12 cellular contexts compared by ENCODE assay signal in genomic region chr5:43702815-43703214, GRCh38.
DNase-seq lines count a peak whose midpoint lies in the region; ATAC-seq and TF ChIP-seq lines count a peak whose summit lies in the region.
"Had no signal": no experiment of that assay in that cellular context is flagged by ENCODE, and none has a peak within 500 bp of the region (broad histone marks: within the 10 kb centered on the region; RNA-seq: fewer than 3 reads in every experiment).

No MANE protein-coding gene starts in this region.

- no peaks in the 10 kb centered on the region for H3K9me2 ChIP-seq in Karpas-422 (replicated peaks; ENCODE audit: insufficient read depth, low read length)

- H3K79me2 ChIP-seq in Karpas-422 (ENCODE audit: low read length) = 0 out of 2 replicates have a peak, but pooled peaks cover 3% of the 10 kb centered on the region

- H3K9me3 ChIP-seq in cardiac muscle cell (ENCODE audit: low read depth) (no peaks in the 10 kb centered on the region), subcutaneous abdominal adipose tissue (ENCODE audit: control insufficient read depth in 5 of 5, low read length in 5 of 5) (peaks cover 0 to 3% (median 0%) of the 10 kb centered on the region in 5 donors), Karpas-422 (ENCODE audit: low read length) (no peaks in the 10 kb centered on the region)

- H3K36me3 ChIP-seq in cardiac muscle cell = no peaks in the 10 kb centered on the region
- H3K36me3 ChIP-seq in subcutaneous abdominal adipose tissue (ENCODE audit: control insufficient read depth in 5 of 5, insufficient read depth in 5 of 5, low read length in 5 of 5) = peaks cover 8 to 27% (median 21%) of the 10 kb centered on the region in 5 donors
- H3K36me3 ChIP-seq in Karpas-422 (ENCODE audit: insufficient read depth, low read length) = peaks cover 34% of the 10 kb centered on the region

- intact Hi-C loops in cardiac septum (cut with DNase I) = no loop called here

- ATAC-seq in GM19397 (IDR thresholded peaks at IDR 0.05; ENCODE audit: unreplicated experiment) = no peak
- ATAC-seq: natural killer cell had no signal

- H3K4me1 ChIP-seq in cardiac muscle cell (ENCODE audit: low read depth) (peaks cover 18% of the 10 kb centered on the region), subcutaneous abdominal adipose tissue (ENCODE audit: control insufficient read depth in 5 of 5, insufficient read depth in 5 of 5, low read length in 5 of 5) (peaks cover 0 to 8% (median 0%) of the 10 kb centered on the region in 5 donors), Karpas-422 (ENCODE audit: low read length) (peaks cover 4% of the 10 kb centered on the region; the same call in 1 of the 2 replicates)

- no peak for TF ChIP-seq CTCF in cardiac muscle cell (IDR thresholded peaks at IDR 0.05; ENCODE audit: low read depth, low read length)

- no peak overlapping the region for H3K9ac ChIP-seq in subcutaneous abdominal adipose tissue (ENCODE audit: low read length in 5 of 5)
- no peak overlapping the region for H3K9ac ChIP-seq in Karpas-422 (ENCODE audit: low read length)

- H3K4me3 ChIP-seq in cardiac muscle cell (no peak overlapping the region), subcutaneous abdominal adipose tissue (ENCODE audit: low read depth in 1 of 5, low read length in 5 of 5) (no peak overlapping the region), Karpas-422 (ENCODE audit: low read length) (no peak overlapping the region)

- DNase-seq in cardiac muscle cell (ENCODE audit: low read depth in 1 of 2, low spot score in 1 of 2) = peak in 1 of 2 donors; percentile 71
- DNase-seq in cardiac septum (ENCODE audit: low spot score) = no peak
- DNase-seq in NCI-H524 treated with DMSO at 0.1 percent for 48 hours (lab: John Stamatoyannopoulos, UW) = peak; percentile 78
- DNase-seq in fibroblast of gingiva (ENCODE audit: low read depth) = peak; percentile 77
- DNase-seq in midbrain (lab: John Stamatoyannopoulos, UW) = no peak
- no peak for DNase-seq in Karpas-422
- DNase-seq: activated CD4-positive, alpha-beta T cell treated with anti-CD3 and anti-CD28 coated beads for 48 hours; islet precursor cell; Kasumi-1; natural killer cell had no signal

- H3K27me3 ChIP-seq in cardiac muscle cell = no peaks in the 10 kb centered on the region
- no peaks in the 10 kb centered on the region for H3K27me3 ChIP-seq in subcutaneous abdominal adipose tissue (ENCODE audit: control insufficient read depth in 5 of 5, insufficient read depth in 4 of 5, low read length in 5 of 5)
- no peaks in the 10 kb centered on the region for H3K27me3 ChIP-seq in Karpas-422 (ENCODE audit: low read length)

- H4K20me1 ChIP-seq in Karpas-422 (ENCODE audit: insufficient read depth, low read depth, low read length) = no peaks in the 10 kb centered on the region

- peak overlapping the region; percentile 44 for H3K27ac ChIP-seq in cardiac muscle cell
- H3K27ac ChIP-seq in subcutaneous abdominal adipose tissue (ENCODE audit: low read depth, low read length) = peak overlapping the region; percentile 28
- H3K27ac ChIP-seq in Karpas-422 (ENCODE audit: low read length) = no peak overlapping the region

- no peak overlapping the region for H3K4me2 ChIP-seq in Karpas-422 (ENCODE audit: low read depth, low read length, poor library complexity, severe bottlenecking)

- H2AFZ ChIP-seq in Karpas-422 (ENCODE audit: low read length) = no peak overlapping the region

Comparison
In these comparisons a context has a peak if more than half of its experiments do, and no peak if none do; other contexts are left out.
1. DNase-seq: peak in NCI-H524 treated with DMSO at 0.1 percent for 48 hours (single experiment) and fibroblast of gingiva (single experiment); none in cardiac septum (single experiment), midbrain (single experiment) and Karpas-422 (single experiment).